ENCODE assay signal across 31 cellular contexts in genomic region chrX:43804021-43804420, GRCh38.
"Had no signal": no experiment of that assay in that cellular context is flagged by ENCODE, and none has a peak within 500 bp of the region (broad histone marks: within the 10 kb centered on the region; RNA-seq: fewer than 3 reads in every experiment).

No MANE protein-coding gene starts in this region.

- H3K4me3 Mint-ChIP-seq: activated B cell treated with CpG ODN at 0.5 μM for 24 hours; activated CD4-positive, alpha-beta memory T cell treated with anti-CD3 and anti-CD28 coated beads for 36 hours; activated CD4-positive, alpha-beta T cell treated with anti-CD3 and anti-CD28 coated beads, Interleukin-2, amount 10 ng/mL, durations not matched to agents 24 days and 14 days; activated CD8-positive, alpha-beta T cell treated with anti-CD3 and anti-CD28 coated beads for 36 hours; activated naive CD4-positive, alpha-beta T cell treated with anti-CD3 and anti-CD28 coated beads, Interleukin-2, amount 10 ng/mL, durations not matched to agents 7 days and 5 days; activated naive CD4-positive, alpha-beta T cell treated with anti-CD3 and anti-CD28 coated beads, Interleukin-2, amount 50 U/mL, for 24 hours; activated naive CD8-positive, alpha-beta T cell; activated naive CD8-positive, alpha-beta T cell treated with anti-CD3 and anti-CD28 coated beads, Interleukin-2, amount 10 ng/mL, durations not matched to agents 7 days and 5 days; activated naive CD8-positive, alpha-beta T cell treated with anti-CD3 and anti-CD28 coated beads, Interleukin-2, amount 50 U/mL, for 24 hours; activated T-cell treated with anti-CD3 and anti-CD28 coated beads, Interleukin-2, amount 50 U/mL, for 4 hours; activated T-cell treated with anti-CD3 and anti-CD28 coated beads, Interleukin-2, amount 50 U/mL, for 72 hours; activated T-helper 1 cell treated with anti-CD3 and anti-CD28 coated beads, Interleukin-12 subunit alpha, Interleukin-12 subunit beta, Interleukin-2, Interleukin-4 antibody, amounts not matched to agents 30 ng/mL and 10 ng/mL and 1 ng/mL, durations not matched to agents 14 hours and 24 hours and 36 hours; activated T-helper 17 cell treated with anti-CD3 and anti-CD28 coated beads, Interleukin-2, amount 50 U/mL, for 72 hours; T-cell; T-helper 17 cell had no signal

- H3K27ac Mint-ChIP-seq: activated B cell treated with CpG ODN at 0.5 μM for 24 hours; activated CD4-positive, alpha-beta memory T cell treated with anti-CD3 and anti-CD28 coated beads for 36 hours; activated CD4-positive, alpha-beta T cell treated with anti-CD3 and anti-CD28 coated beads, Interleukin-2, amount 10 ng/mL, durations not matched to agents 24 days and 14 days; activated CD8-positive, alpha-beta T cell treated with anti-CD3 and anti-CD28 coated beads for 36 hours; activated naive CD4-positive, alpha-beta T cell treated with anti-CD3 and anti-CD28 coated beads, Interleukin-2, amount 10 ng/mL, durations not matched to agents 7 days and 5 days; activated naive CD4-positive, alpha-beta T cell treated with anti-CD3 and anti-CD28 coated beads, Interleukin-2, amount 50 U/mL, for 24 hours; activated naive CD8-positive, alpha-beta T cell; activated naive CD8-positive, alpha-beta T cell treated with anti-CD3 and anti-CD28 coated beads, Interleukin-2, amount 10 ng/mL, durations not matched to agents 7 days and 5 days; activated naive CD8-positive, alpha-beta T cell treated with anti-CD3 and anti-CD28 coated beads, Interleukin-2, amount 50 U/mL, for 24 hours; activated T-cell treated with anti-CD3 and anti-CD28 coated beads, Interleukin-2, amount 50 U/mL, for 72 hours; activated T-helper 1 cell treated with anti-CD3 and anti-CD28 coated beads, Interleukin-12 subunit alpha, Interleukin-12 subunit beta, Interleukin-2, Interleukin-4 antibody, amounts not matched to agents 30 ng/mL and 10 ng/mL and 1 ng/mL, durations not matched to agents 14 hours and 24 hours and 36 hours; activated T-helper 17 cell treated with anti-CD3 and anti-CD28 coated beads, Interleukin-2, amount 50 U/mL, for 72 hours; T-cell; T-helper 17 cell had no signal

- H3K36me3 Mint-ChIP-seq: activated CD4-positive, alpha-beta memory T cell treated with anti-CD3 and anti-CD28 coated beads for 36 hours; activated naive CD4-positive, alpha-beta T cell treated with anti-CD3 and anti-CD28 coated beads, Interleukin-2, amount 10 ng/mL, durations not matched to agents 7 days and 5 days; activated naive CD4-positive, alpha-beta T cell treated with anti-CD3 and anti-CD28 coated beads, Interleukin-2, amount 50 U/mL, for 24 hours; activated naive CD8-positive, alpha-beta T cell; activated naive CD8-positive, alpha-beta T cell treated with anti-CD3 and anti-CD28 coated beads, Interleukin-2, amount 10 ng/mL, durations not matched to agents 7 days and 5 days; T-cell had no signal

- H3K27me3 Mint-ChIP-seq: activated B cell treated with CpG ODN at 0.5 μM for 24 hours; activated CD4-positive, alpha-beta T cell treated with anti-CD3 and anti-CD28 coated beads, Interleukin-2, amount 10 ng/mL, durations not matched to agents 24 days and 14 days; activated CD8-positive, alpha-beta T cell treated with anti-CD3 and anti-CD28 coated beads for 36 hours; activated naive CD4-positive, alpha-beta T cell treated with anti-CD3 and anti-CD28 coated beads, Interleukin-2, amount 10 ng/mL, durations not matched to agents 7 days and 5 days; activated naive CD4-positive, alpha-beta T cell treated with anti-CD3 and anti-CD28 coated beads, Interleukin-2, amount 50 U/mL, for 24 hours; activated naive CD8-positive, alpha-beta T cell had no signal

- H3K4me1 Mint-ChIP-seq: activated B cell treated with CpG ODN at 0.5 μM for 24 hours; activated CD4-positive, alpha-beta T cell treated with anti-CD3 and anti-CD28 coated beads, Interleukin-2, amount 10 ng/mL, durations not matched to agents 24 days and 14 days; activated naive CD4-positive, alpha-beta T cell treated with anti-CD3 and anti-CD28 coated beads, Interleukin-2, amount 10 ng/mL, durations not matched to agents 7 days and 5 days; activated naive CD4-positive, alpha-beta T cell treated with anti-CD3 and anti-CD28 coated beads, Interleukin-2, amount 50 U/mL, for 24 hours; activated naive CD8-positive, alpha-beta T cell treated with anti-CD3 and anti-CD28 coated beads, Interleukin-2, amount 10 ng/mL, durations not matched to agents 7 days and 5 days; activated naive CD8-positive, alpha-beta T cell treated with anti-CD3 and anti-CD28 coated beads, Interleukin-2, amount 50 U/mL, for 24 hours; activated T-helper 17 cell treated with anti-CD3 and anti-CD28 coated beads, Interleukin-2, amount 50 U/mL, for 72 hours; T-cell; T-helper 17 cell had no signal

- H3K9me3 Mint-ChIP-seq: activated CD4-positive, alpha-beta memory T cell treated with anti-CD3 and anti-CD28 coated beads for 36 hours; activated CD4-positive, alpha-beta T cell treated with anti-CD3 and anti-CD28 coated beads, Interleukin-2, amount 10 ng/mL, durations not matched to agents 24 days and 14 days; activated CD8-positive, alpha-beta T cell treated with anti-CD3 and anti-CD28 coated beads for 36 hours; activated naive CD4-positive, alpha-beta T cell treated with anti-CD3 and anti-CD28 coated beads, Interleukin-2, amount 10 ng/mL, durations not matched to agents 7 days and 5 days; activated naive CD4-positive, alpha-beta T cell treated with anti-CD3 and anti-CD28 coated beads, Interleukin-2, amount 50 U/mL, for 24 hours; activated naive CD8-positive, alpha-beta T cell treated with anti-CD3 and anti-CD28 coated beads, Interleukin-2, amount 10 ng/mL, durations not matched to agents 7 days and 5 days; activated naive CD8-positive, alpha-beta T cell treated with anti-CD3 and anti-CD28 coated beads, Interleukin-2, amount 50 U/mL, for 24 hours; activated T-cell treated with anti-CD3 and anti-CD28 coated beads, Interleukin-2, amount 50 U/mL, for 4 hours; activated T-cell treated with anti-CD3 and anti-CD28 coated beads, Interleukin-2, amount 50 U/mL, for 72 hours; activated T-helper 1 cell treated with anti-CD3 and anti-CD28 coated beads, Interleukin-12 subunit alpha, Interleukin-12 subunit beta, Interleukin-2, Interleukin-4 antibody, amounts not matched to agents 30 ng/mL and 10 ng/mL and 1 ng/mL, durations not matched to agents 14 hours and 24 hours and 36 hours; activated T-helper 17 cell treated with anti-CD3 and anti-CD28 coated beads, Interleukin-2, amount 50 U/mL, for 72 hours; T-cell had no signal

- H3K4me3 ChIP-seq: body of pancreas, breast epithelium had no signal

- DNase-seq: activated B cell treated with CpG ODN at 0.5 μM for 24 hours; activated CD4-positive, alpha-beta memory T cell treated with anti-CD3 and anti-CD28 coated beads for 36 hours; activated CD4-positive, alpha-beta T cell treated with anti-CD3 and anti-CD28 coated beads for 4 hours; activated CD4-positive, alpha-beta T cell treated with anti-CD3 and anti-CD28 coated beads, Interleukin-2, amount 10 ng/mL, durations not matched to agents 24 days and 14 days; activated CD4-positive, alpha-beta T cell treated with anti-CD3 and anti-CD28 coated beads, Interleukin-2, amount 50 U/mL, for 1 hour; activated CD4-positive, alpha-beta T cell treated with anti-CD3 and anti-CD28 coated beads, Interleukin-2, amount 50 U/mL, for 4 hours; activated CD4-positive, CD25-positive, alpha-beta regulatory T cell treated with anti-CD3 and anti-CD28 coated beads, Interleukin-2, amount 50 U/mL, for 72 hours; activated CD8-positive, alpha-beta memory T cell treated with anti-CD3 and anti-CD28 coated beads, Interleukin-2, amount 50 U/mL, for 4 hours; activated CD8-positive, alpha-beta T cell treated with anti-CD3 and anti-CD28 coated beads for 36 hours; activated effector memory CD4-positive, alpha-beta T cell treated with Interleukin-2 at 50 U/mL for 16 hours; activated gamma-delta T cell; activated naive CD4-positive, alpha-beta T cell treated with anti-CD3 and anti-CD28 coated beads, Interleukin-2, amount 10 ng/mL, durations not matched to agents 7 days and 5 days; activated naive CD4-positive, alpha-beta T cell treated with Interleukin-2 at 50 U/mL for 16 hours; activated naive CD8-positive, alpha-beta T cell treated with anti-CD3 and anti-CD28 coated beads, Interleukin-2, amount 10 ng/mL, durations not matched to agents 7 days and 5 days; activated naive CD8-positive, alpha-beta T cell treated with anti-CD3 and anti-CD28 coated beads, Interleukin-2, amount 50 U/mL, for 24 hours; activated T-cell treated with anti-CD3 and anti-CD28 coated beads for 4 hours; activated T-cell treated with anti-CD3 and anti-CD28 coated beads, Interleukin-2, amount 50 U/mL, for 1 hour; activated T-cell treated with anti-CD3 and anti-CD28 coated beads, Interleukin-2, amount 50 U/mL, for 4 hours; activated T-cell treated with anti-CD3 and anti-CD28 coated beads, Interleukin-2, amount 50 U/mL, for 72 hours; aorta; body of pancreas; brain microvascular endothelial cell; central memory CD4-positive, alpha-beta T cell; T-cell; T-helper 17 cell; T-helper 9 cell had no signal
